Comparison of ENCODE assay signal across 8 cellular contexts in the genomic region with DNA sequence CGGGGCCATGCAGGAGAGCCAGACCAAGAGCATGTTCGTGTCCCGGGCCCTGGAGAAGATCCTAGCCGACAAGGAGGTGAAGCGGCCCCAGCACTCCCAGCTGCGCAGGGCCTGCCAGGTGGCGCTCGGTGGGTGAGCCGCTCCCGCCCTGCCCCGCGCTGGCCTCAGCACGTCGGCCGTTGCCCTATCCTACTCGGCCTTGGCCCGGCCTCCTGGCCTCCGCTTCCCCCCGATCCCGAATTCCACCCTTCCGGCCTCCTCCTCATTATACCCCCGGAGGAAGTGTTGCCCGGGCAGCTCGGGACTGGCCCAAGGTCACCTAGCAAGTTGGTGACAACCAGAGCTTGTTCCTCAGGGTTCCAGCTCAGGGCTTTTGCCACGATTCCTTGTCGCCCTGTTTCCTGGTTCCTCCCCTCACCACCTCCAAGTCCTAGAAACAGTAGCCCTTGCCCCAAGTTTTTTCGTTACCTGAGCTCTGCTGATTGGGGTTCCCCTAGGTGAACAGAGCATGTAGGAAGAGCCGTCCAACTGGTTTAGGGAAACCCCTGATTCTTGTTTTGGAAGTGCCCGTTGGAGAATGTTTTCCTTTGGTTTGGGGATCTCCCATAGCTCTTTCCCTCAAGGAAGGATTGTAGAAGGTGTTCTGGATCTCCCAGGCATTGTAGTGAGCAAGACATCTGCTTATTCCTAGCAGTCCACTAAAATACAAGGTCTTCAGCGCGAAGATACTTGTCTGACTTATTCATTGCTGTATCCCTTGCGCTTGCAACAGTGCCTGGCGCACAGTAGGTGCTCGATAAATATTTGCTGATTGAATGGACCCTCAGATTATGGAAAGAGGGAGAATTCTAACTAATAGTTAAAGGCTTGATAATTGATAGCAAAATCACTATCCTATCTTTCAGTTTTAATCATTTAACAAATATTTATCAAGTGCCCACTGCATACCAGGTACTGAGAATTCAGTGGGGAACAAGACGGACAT. TPM values are rescaled to one million over a fixed set of nuclear protein-coding genes. Genes with fewer than 3 reads are reported as not detected.
DNase-seq lines count a peak whose midpoint lies in the region; ATAC-seq and TF ChIP-seq lines count a peak whose summit lies in the region.

No MANE protein-coding gene starts in this region.

- H3K4me3 ChIP-seq in GM08714 (ENCODE audit: low read length): peak overlapping the region; percentile 84
- H3K4me3 ChIP-seq in gastroesophageal sphincter: peak overlapping the region; percentile 67 to 76
- H3K4me3 ChIP-seq in osteoblast (ENCODE audit: insufficient read depth, low read length): peak overlapping the region; percentile 98

- H2AFZ ChIP-seq in osteoblast (ENCODE audit: low read length): peak overlapping the region; percentile 79

- POLR2A ChIA-PET in WTC11 (lab: Charles Lee) (interaction anchor here (0.6 to 0.8 kb wide), 3 partner anchors 49 to 239 kb away, joined by 3 read pairs; no protein-coding TSS in a partner anchor), GM10248 (lab: Yijun Ruan, JAX) (no interaction called here)

- H3K36me3 Mint-ChIP-seq in IgD-negative memory B cell (no peaks in the 10 kb centered on the region), WTC11 (peaks cover 3% of the 10 kb centered on the region; the same call in 1 of the 2 replicates)

- DNase-seq in WTC11 (ENCODE audit: low spot score) (peak; percentile 55), osteoblast (ENCODE audit: insufficient read length, low spot score, missing footprints) (peak; percentile 94), GM10248 (ENCODE audit: extremely low spot score) (no peak), pons (ENCODE audit: low spot score) (no peak)

- peaks cover 36 to 43% (median 37%) of the 10 kb centered on the region in 3 donors for H3K4me1 Mint-ChIP-seq in IgD-negative memory B cell
- peaks cover 27% of the 10 kb centered on the region for H3K4me1 Mint-ChIP-seq in WTC11

- H3K4me1 ChIP-seq in gastroesophageal sphincter: peaks cover 0 to 61% (median 12%) of the 10 kb centered on the region in 3 donors
- peaks cover 27% of the 10 kb centered on the region for H3K4me1 ChIP-seq in osteoblast (ENCODE audit: insufficient read depth, low read length)

- peak overlapping the region; percentile 98 for H3K4me2 ChIP-seq in osteoblast (ENCODE audit: insufficient read depth, low read length)

- TF ChIP-seq CTCF in WTC11 (IDR thresholded peaks at IDR 0.05) (no peak), gastroesophageal sphincter (IDR thresholded peaks at IDR 0.05) (no peak), osteoblast (IDR thresholded peaks at IDR 0.05; ENCODE audit: extremely low read depth, low read depth, low read length) (no peak), GM10248 (IDR thresholded peaks at IDR 0.05; ENCODE audit: control extremely low read depth, extremely low read depth, low read depth, missing control alignments) (no peak)

- H3K9me3 ChIP-seq in gastroesophageal sphincter (no peaks in the 10 kb centered on the region), osteoblast (ENCODE audit: low read depth, low read length) (no peaks in the 10 kb centered on the region)

- no peak for TF ChIP-seq EP300 in gastroesophageal sphincter (IDR thresholded peaks at IDR 0.05)

- H3K27me3 ChIP-seq in gastroesophageal sphincter (no peaks in the 10 kb centered on the region), osteoblast (ENCODE audit: insufficient read depth, low read length) (peaks cover 4% of the 10 kb centered on the region)

- H3K36me3 ChIP-seq in gastroesophageal sphincter (no peaks in the 10 kb centered on the region), osteoblast (ENCODE audit: insufficient read depth, low read length) (no peaks in the 10 kb centered on the region)

- H3K27ac ChIP-seq in gastroesophageal sphincter: peak overlapping the region; percentile 51 to 96 (median 93)
- H3K27ac ChIP-seq in osteoblast (ENCODE audit: low read depth, low read length): peak overlapping the region; percentile 95

- H4K20me1 ChIP-seq in osteoblast (ENCODE audit: insufficient read depth, low read length): peaks cover 24% of the 10 kb centered on the region

- peaks cover 66% of the 10 kb centered on the region for H3K79me2 ChIP-seq in osteoblast (ENCODE audit: insufficient read depth, low read length)

- no peak for TF ChIP-seq POLR2A in gastroesophageal sphincter (IDR thresholded peaks at IDR 0.05)

- ATAC-seq in GM21737 (IDR thresholded peaks at IDR 0.05; ENCODE audit: unreplicated experiment): peak; percentile 32
- ATAC-seq in WTC11: peak; percentile 73
- peak; percentile 77 for ATAC-seq in gastroesophageal sphincter

- CTCF ChIA-PET in WTC11 (lab: Charles Lee): interaction anchor here (0.6 to 1.9 kb wide), 2 partner anchors 28 to 265 kb away, joined by 3 to 10 read pairs; no protein-coding TSS in a partner anchor
- CTCF ChIA-PET in GM10248 (lab: Yijun Ruan, JAX): interaction anchor here (1.0 to 2.9 kb wide), 3 partner anchors 17 to 265 kb away, joined by 3 to 12 read pairs (median 3); no protein-coding TSS in a partner anchor

- peak overlapping the region; percentile 84 to 98 (median 97) for H3K27ac Mint-ChIP-seq in IgD-negative memory B cell
- peak overlapping the region; percentile 99 for H3K27ac Mint-ChIP-seq in WTC11

- WGBS in gastroesophageal sphincter (ENCODE audit: low coverage in 1 of 2), 2 donors: 19 to 37% methylated on average over 9 to 13 of the region's 35 CpGs

- no peaks in the 10 kb centered on the region for H3K9me3 Mint-ChIP-seq in IgD-negative memory B cell
- H3K9me3 Mint-ChIP-seq in WTC11: peaks cover 6% of the 10 kb centered on the region

- H3K27me3 Mint-ChIP-seq in IgD-negative memory B cell: no peaks in the 10 kb centered on the region
- no peaks in the 10 kb centered on the region for H3K27me3 Mint-ChIP-seq in WTC11 (ENCODE audit: low read depth)

- H3K4me3 Mint-ChIP-seq in IgD-negative memory B cell: peak overlapping the region; percentile 83 to 98 (median 94)
- H3K4me3 Mint-ChIP-seq in WTC11: peak overlapping the region; percentile 95

TF ChIP-seq in WTC11, 78 proteins besides CTCF, POLR2A, EP300 and RAD21 (continues in another document):
- TF ChIP-seq GABPB1 (CRISPR knock-in tag; IDR thresholded peaks at IDR 0.05) (peak; percentile 2; the same call in 1 of the 2 replicates), FOXP1 (CRISPR knock-in tag; IDR thresholded peaks at IDR 0.05; ENCODE audit: borderline replicate concordance) (no peak), CREM (CRISPR knock-in tag; IDR thresholded peaks at IDR 0.05) (peak; percentile 12; the same call in 1 of the 2 replicates)
- TF ChIP-seq, protein P1, sequence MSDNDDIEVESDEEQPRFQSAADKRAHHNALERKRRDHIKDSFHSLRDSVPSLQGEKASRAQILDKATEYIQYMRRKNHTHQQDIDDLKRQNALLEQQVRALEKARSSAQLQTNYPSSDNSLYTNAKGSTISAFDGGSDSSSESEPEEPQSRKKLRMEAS (CRISPR knock-in tag; IDR thresholded peaks at IDR 0.05): peak; percentile 22; the same call in 1 of the 2 replicates
- TF ChIP-seq, protein P2, sequence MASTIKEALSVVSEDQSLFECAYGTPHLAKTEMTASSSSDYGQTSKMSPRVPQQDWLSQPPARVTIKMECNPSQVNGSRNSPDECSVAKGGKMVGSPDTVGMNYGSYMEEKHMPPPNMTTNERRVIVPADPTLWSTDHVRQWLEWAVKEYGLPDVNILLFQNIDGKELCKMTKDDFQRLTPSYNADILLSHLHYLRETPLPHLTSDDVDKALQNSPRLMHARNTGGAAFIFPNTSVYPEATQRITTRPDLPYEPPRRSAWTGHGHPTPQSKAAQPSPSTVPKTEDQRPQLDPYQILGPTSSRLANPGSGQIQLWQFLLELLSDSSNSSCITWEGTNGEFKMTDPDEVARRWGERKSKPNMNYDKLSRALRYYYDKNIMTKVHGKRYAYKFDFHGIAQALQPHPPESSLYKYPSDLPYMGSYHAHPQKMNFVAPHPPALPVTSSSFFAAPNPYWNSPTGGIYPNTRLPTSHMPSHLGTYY (CRISPR knock-in tag; IDR thresholded peaks at IDR 0.05): no peak
- TF ChIP-seq, protein P3, sequence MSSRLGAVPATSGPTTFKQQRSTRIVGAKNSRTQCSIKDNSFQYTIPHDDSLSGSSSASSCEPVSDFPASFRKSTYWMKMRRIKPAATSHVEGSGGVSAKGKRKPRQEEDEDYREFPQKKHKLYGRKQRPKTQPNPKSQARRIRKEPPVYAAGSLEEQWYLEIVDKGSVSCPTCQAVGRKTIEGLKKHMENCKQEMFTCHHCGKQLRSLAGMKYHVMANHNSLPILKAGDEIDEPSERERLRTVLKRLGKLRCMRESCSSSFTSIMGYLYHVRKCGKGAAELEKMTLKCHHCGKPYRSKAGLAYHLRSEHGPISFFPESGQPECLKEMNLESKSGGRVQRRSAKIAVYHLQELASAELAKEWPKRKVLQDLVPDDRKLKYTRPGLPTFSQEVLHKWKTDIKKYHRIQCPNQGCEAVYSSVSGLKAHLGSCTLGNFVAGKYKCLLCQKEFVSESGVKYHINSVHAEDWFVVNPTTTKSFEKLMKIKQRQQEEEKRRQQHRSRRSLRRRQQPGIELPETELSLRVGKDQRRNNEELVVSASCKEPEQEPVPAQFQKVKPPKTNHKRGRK (CRISPR knock-in tag; IDR thresholded peaks at IDR 0.05; ENCODE audit: borderline replicate concordance): no peak
- TF ChIP-seq, protein P4, sequence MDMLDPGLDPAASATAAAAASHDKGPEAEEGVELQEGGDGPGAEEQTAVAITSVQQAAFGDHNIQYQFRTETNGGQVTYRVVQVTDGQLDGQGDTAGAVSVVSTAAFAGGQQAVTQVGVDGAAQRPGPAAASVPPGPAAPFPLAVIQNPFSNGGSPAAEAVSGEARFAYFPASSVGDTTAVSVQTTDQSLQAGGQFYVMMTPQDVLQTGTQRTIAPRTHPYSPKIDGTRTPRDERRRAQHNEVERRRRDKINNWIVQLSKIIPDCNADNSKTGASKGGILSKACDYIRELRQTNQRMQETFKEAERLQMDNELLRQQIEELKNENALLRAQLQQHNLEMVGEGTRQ (CRISPR knock-in tag; IDR thresholded peaks at IDR 0.05): no peak; the same call in 1 of the 2 replicates
- TF ChIP-seq, protein P5, sequence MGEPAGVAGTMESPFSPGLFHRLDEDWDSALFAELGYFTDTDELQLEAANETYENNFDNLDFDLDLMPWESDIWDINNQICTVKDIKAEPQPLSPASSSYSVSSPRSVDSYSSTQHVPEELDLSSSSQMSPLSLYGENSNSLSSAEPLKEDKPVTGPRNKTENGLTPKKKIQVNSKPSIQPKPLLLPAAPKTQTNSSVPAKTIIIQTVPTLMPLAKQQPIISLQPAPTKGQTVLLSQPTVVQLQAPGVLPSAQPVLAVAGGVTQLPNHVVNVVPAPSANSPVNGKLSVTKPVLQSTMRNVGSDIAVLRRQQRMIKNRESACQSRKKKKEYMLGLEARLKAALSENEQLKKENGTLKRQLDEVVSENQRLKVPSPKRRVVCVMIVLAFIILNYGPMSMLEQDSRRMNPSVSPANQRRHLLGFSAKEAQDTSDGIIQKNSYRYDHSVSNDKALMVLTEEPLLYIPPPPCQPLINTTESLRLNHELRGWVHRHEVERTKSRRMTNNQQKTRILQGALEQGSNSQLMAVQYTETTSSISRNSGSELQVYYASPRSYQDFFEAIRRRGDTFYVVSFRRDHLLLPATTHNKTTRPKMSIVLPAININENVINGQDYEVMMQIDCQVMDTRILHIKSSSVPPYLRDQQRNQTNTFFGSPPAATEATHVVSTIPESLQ (CRISPR knock-in tag; IDR thresholded peaks at IDR 0.05): no peak

RNA-seq across cellular contexts. Expression of a gene that starts 0.7 kb away (rescaled TPM):
- 8.5 TPM for polyA plus RNA-seq in IgD-negative memory B cell
- total RNA-seq in WTC11 (2021) (17.3 to 20.9 TPM (median 17.7 TPM) in 3 replicates), gastroesophageal sphincter (100 to 1,000 TPM in 1 of 4 donors, 10 to 100 TPM in 3; 42.6 to 101 (median 51.3) TPM), osteoblast (42.0 and 47.7 TPM in 2 replicates)

Comparison
In these comparisons a context has a peak if more than half of its experiments do, and no peak if none do; other contexts are left out.
1. DNase-seq: peak in WTC11 (single experiment) and osteoblast (single experiment); none in GM10248 (single experiment) and pons (single experiment).
2. Peak in every context shown above with its lines, with median percentiles within 50 percentile points of each other: H3K4me3 ChIP-seq and ATAC-seq.